ENCODE assay signal across 9 cellular contexts in the genomic region with DNA sequence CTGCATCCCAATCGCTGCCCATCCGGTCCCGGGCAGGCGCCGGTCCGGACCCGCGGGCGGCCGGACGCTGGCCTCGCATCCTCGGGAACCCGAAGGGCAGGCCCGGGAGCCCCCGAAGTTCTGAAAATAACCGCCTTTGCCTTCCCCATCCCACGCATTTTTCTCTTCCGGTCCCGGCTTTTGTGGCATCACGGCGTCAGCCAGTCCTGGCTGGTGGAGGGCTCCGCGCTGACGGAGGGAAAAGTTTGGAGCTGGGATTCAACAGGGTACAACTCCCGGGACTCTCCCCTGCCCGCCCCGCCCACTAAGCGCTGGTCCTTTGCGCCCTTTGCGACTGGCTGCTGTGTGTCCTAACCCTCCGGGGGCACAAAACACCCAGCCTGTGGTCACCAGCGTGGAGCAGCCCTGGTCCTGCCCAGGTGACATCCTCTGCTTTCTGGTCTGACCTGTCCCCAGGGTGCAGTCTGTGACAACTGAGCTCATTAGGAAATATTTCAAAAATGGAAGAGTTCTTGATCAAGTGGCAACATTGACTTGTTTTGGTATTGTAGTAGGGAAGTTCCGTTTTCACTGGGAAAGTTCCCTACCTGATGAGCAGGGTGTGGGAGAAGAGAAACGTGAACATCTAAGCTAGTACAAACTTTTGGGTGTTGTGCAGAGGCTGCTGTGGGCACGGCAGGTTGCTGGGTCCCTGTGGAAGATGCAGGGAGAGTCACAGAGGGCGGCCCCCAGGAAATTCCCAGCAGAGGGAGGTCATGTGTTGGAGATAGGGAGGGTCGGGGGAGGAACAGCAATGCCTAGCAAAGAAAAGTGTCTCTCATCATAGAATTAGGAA. TPM values are rescaled to one million over a fixed set of nuclear protein-coding genes. Genes with fewer than 3 reads are reported as not detected.
A peak's percentile ranks its signal among the peaks of the same experiment; 100 is the strongest.
DNase-seq lines count a peak whose midpoint lies in the region; ATAC-seq, FAIRE-seq and TF ChIP-seq lines count a peak whose summit lies in the region.
"Had no signal": no experiment of that assay in that cellular context is flagged by ENCODE, and none has a peak within 500 bp of the region (broad histone marks: within the 10 kb centered on the region; RNA-seq: fewer than 3 reads in every experiment).

No MANE protein-coding gene starts in this region.

- no peak for ATAC-seq in Right ventricle myocardium inferior

- peaks cover 77% of the 10 kb centered on the region for H3K27me3 ChIP-seq in left ventricle myocardium inferior (ENCODE audit: low read depth)

- CTCF ChIA-PET in OCI-LY7 (lab: Charles Lee; ENCODE audit: unreplicated experiment): no interaction called here

- TF ChIP-seq POLR2A in GM12891 (IDR thresholded peaks at IDR 0.05; ENCODE audit: low read depth, low read length): no peak

- no peak for FAIRE-seq in GM12891 (lab: Jason Lieb, UNC)
- FAIRE-seq: bronchial epithelial cell had no signal

- H3K27ac ChIP-seq in left ventricle myocardium inferior (replicated peaks) (no peak overlapping the region), OCI-LY7 (ENCODE audit: low read depth, low read length, poor library complexity, severe bottlenecking) (no peak overlapping the region)

- peaks cover 14% of the 10 kb centered on the region for H3K4me1 ChIP-seq in left ventricle myocardium inferior
- no peaks in the 10 kb centered on the region for H3K4me1 ChIP-seq in OCI-LY7 (ENCODE audit: insufficient read depth, low read length, poor library complexity, severe bottlenecking)

- H3K4me2 ChIP-seq in OCI-LY7 (ENCODE audit: low read length): no peak overlapping the region

- BruUV-seq in OCI-LY7 (replicated peaks; lab: Mats Ljungman, UMichigan): no TSS peak

- H2AFZ ChIP-seq in OCI-LY7 (ENCODE audit: low read length): no peak overlapping the region

- peak overlapping the region; percentile 68 for H3K4me3 ChIP-seq in left ventricle myocardium inferior
- H3K4me3 ChIP-seq in OCI-LY7 (ENCODE audit: low read depth, low read length, poor library complexity, severe bottlenecking): no peak overlapping the region

- no peaks in the 10 kb centered on the region for H4K20me1 ChIP-seq in OCI-LY7 (ENCODE audit: insufficient read depth, low read length)

- H3K9me3 ChIP-seq in left ventricle myocardium inferior (replicated peaks) (no peaks in the 10 kb centered on the region), OCI-LY7 (ENCODE audit: low read length) (no peaks in the 10 kb centered on the region)

- intact Hi-C loops in Right ventricle myocardium inferior (cut with DNase I) (no loop called here), cardiac septum (cut with DNase I) (no loop called here), left ventricle myocardium inferior (cut with micrococcal nuclease) (no loop called here), OCI-LY7 (cut with micrococcal nuclease; ENCODE audit: unreplicated experiment) (no loop called here)

- no peaks in the 10 kb centered on the region for H3K36me3 ChIP-seq in left ventricle myocardium inferior
- H3K36me3 ChIP-seq in OCI-LY7 (ENCODE audit: insufficient read depth, low read length): no peaks in the 10 kb centered on the region

- H3K79me2 ChIP-seq in OCI-LY7 (ENCODE audit: insufficient read depth, low read depth, low read length): no peaks in the 10 kb centered on the region

- peak; percentile 17 for DNase-seq in Right ventricle myocardium inferior (ENCODE audit: missing footprints)
- DNase-seq in cardiac septum (ENCODE audit: low spot score): no peak
- peak; percentile 24 to 30 for DNase-seq in activated T-cell treated with anti-CD3 and anti-CD28 coated beads, Interleukin-2, amount 50 U/mL, for 48 hours
- no peak for DNase-seq in left ventricle myocardium inferior
- DNase-seq in retina: peak; percentile 85
- no peak for DNase-seq in activated effector memory CD4-positive, alpha-beta T cell treated with anti-CD3 and anti-CD28 coated beads, Interleukin-2, amount 50 U/mL, for 16 hours
- DNase-seq in OCI-LY7 (ENCODE audit: low spot score): no peak
- DNase-seq in GM12891 (ENCODE audit: insufficient read length, low spot score): no peak

- POLR2A ChIA-PET in OCI-LY7 (lab: Charles Lee): interaction anchor here (0.7 kb wide), 1 partner anchor 241 kb away, joined by 3 read pairs; no protein-coding TSS in a partner anchor

- no peaks in the 10 kb centered on the region for H3K9me2 ChIP-seq in OCI-LY7 (ENCODE audit: insufficient read depth, low read length)

- no peak for TF ChIP-seq CTCF in left ventricle myocardium inferior (IDR thresholded peaks at IDR 0.05; ENCODE audit: borderline replicate concordance)
- TF ChIP-seq CTCF in OCI-LY7 (conservative IDR thresholded peaks at IDR 0.05; ENCODE audit: low read length): no peak

TF ChIP-seq in GM12891, 5 proteins besides CTCF, POLR2A, EP300 and RAD21:
- TF ChIP-seq POU2F2 (IDR thresholded peaks at IDR 0.05; ENCODE audit: low read depth, low read length): no peak
- TF ChIP-seq TAF1 (IDR thresholded peaks at IDR 0.05; ENCODE audit: low read depth, low read length): no peak
- TF ChIP-seq PAX5 (IDR thresholded peaks at IDR 0.05; ENCODE audit: insufficient read depth, low read length, severe bottlenecking): no peak
- TF ChIP-seq SPI1 (IDR thresholded peaks at IDR 0.05; ENCODE audit: low read depth, low read length): no peak
- no peak for TF ChIP-seq POLR2AphosphoS5 (IDR thresholded peaks at IDR 0.05; ENCODE audit: low read depth, low read length)

RNA-seq across cellular contexts. Expression of a gene that starts 0.8 kb away (rescaled TPM):
- total RNA-seq in Right ventricle myocardium inferior: 4.9 TPM
- 4.7 TPM for total RNA-seq in cardiac septum
- 3.6 TPM for total RNA-seq in left ventricle myocardium inferior
- not detected in 2 replicates for total RNA-seq in OCI-LY7 (2014; rRNA removed; shearing (Covaris generic))
- total RNA-seq in OCI-LY7 (2022): not detected in 2 replicates
- 0.21 TPM for polyA plus RNA-seq in GM12891 (2012; ENCODE audit: low read depth, missing spikeins)

Comparison
In these comparisons a context has a peak if more than half of its experiments do, and no peak if none do; other contexts are left out.
1. DNase-seq: peak in Right ventricle myocardium inferior (single experiment), activated T-cell treated with anti-CD3 and anti-CD28 coated beads, Interleukin-2, amount 50 U/mL, for 48 hours (2 of 2) and retina (single experiment); none in cardiac septum (single experiment), left ventricle myocardium inferior (single experiment), activated effector memory CD4-positive, alpha-beta T cell treated with anti-CD3 and anti-CD28 coated beads, Interleukin-2, amount 50 U/mL, for 16 hours (single experiment), OCI-LY7 (single experiment) and GM12891 (single experiment).